Comparison of ENCODE assay signal across 11 cellular contexts in genomic region chr17:75634376-75634740, GRCh38. TPM values are rescaled to one million over a fixed set of nuclear protein-coding genes. Genes with fewer than 3 reads are reported as not detected.
DNase-seq lines count a peak whose midpoint lies in the region; ATAC-seq and TF ChIP-seq lines count a peak whose summit lies in the region.
"Had no signal": no experiment of that assay in that cellular context is flagged by ENCODE, and none has a peak within 500 bp of the region (broad histone marks: within the 10 kb centered on the region; RNA-seq: fewer than 3 reads in every experiment).

No MANE protein-coding gene starts in this region.

- no peaks in the 10 kb centered on the region for H3K9me2 ChIP-seq in MM.1S (replicated peaks; ENCODE audit: insufficient read depth, low read length)

- H3K4me2 ChIP-seq in MM.1S (ENCODE audit: low read depth, low read length), result peak overlapping the region; percentile 43; the same call in 1 of the 2 replicates

- no peak overlapping the region for H2AFZ ChIP-seq in MM.1S (ENCODE audit: low read length)

- peaks cover 13% of the 10 kb centered on the region for H3K4me1 ChIP-seq in MM.1S (ENCODE audit: low read length)
- peaks cover 6 to 14% of the 10 kb centered on the region in 2 donors for H3K4me1 ChIP-seq in lung (ENCODE audit: control insufficient read depth in 2 of 2, insufficient read depth in 2 of 2, low read length in 2 of 2)
- H3K4me1 ChIP-seq in suprapubic skin, result peaks cover 23% of the 10 kb centered on the region
- peaks cover 14% of the 10 kb centered on the region for H3K4me1 ChIP-seq in A673 (ENCODE audit: insufficient read depth, low read length, poor library complexity, severe bottlenecking)

- no peaks in the 10 kb centered on the region for H3K79me2 ChIP-seq in MM.1S (ENCODE audit: low read length)

- POLR2A ChIA-PET in A673 (lab: Charles Lee; ENCODE audit: low non-redundant PET), result no interaction called here

- CTCF ChIA-PET in A673 (lab: Charles Lee), result interaction anchor here (0.5 to 2.9 kb wide), 15 partner anchors 11 to 272 kb away, joined by 3 to 95 read pairs (median 4); partner anchors contain the start of genes RECQL5, SAP30BP and TMEM94

- H3K9me3 ChIP-seq in MM.1S (replicated peaks; ENCODE audit: insufficient read depth, low read length) (no peaks in the 10 kb centered on the region), lung (ENCODE audit: control insufficient read depth in 2 of 2, insufficient read depth in 1 of 2, low read length in 1 of 2) (no peaks in the 10 kb centered on the region), suprapubic skin (no peaks in the 10 kb centered on the region), A673 (ENCODE audit: low read depth, low read length, poor library complexity, severe bottlenecking) (no peaks in the 10 kb centered on the region)
- H3K9me3 ChIP-seq: SJSA1 had no signal

- H3K36me3 ChIP-seq in MM.1S (replicated peaks; ENCODE audit: insufficient read depth, low read length), result no peaks in the 10 kb centered on the region
- H3K36me3 ChIP-seq in lung (ENCODE audit: control insufficient read depth in 2 of 2, insufficient read depth in 2 of 2, low read length in 2 of 2), result peaks cover 0 to 10% of the 10 kb centered on the region in 2 donors
- H3K36me3 ChIP-seq in suprapubic skin, result peaks cover 11% of the 10 kb centered on the region
- no peaks in the 10 kb centered on the region for H3K36me3 ChIP-seq in A673 (ENCODE audit: insufficient read depth, low read length, poor library complexity, severe bottlenecking)

- TF ChIP-seq CTCF in MM.1S (IDR thresholded peaks at IDR 0.05; ENCODE audit: low read length), result no peak
- TF ChIP-seq CTCF in dorsolateral prefrontal cortex (IDR thresholded peaks at IDR 0.05 in 54 of 56, conservative IDR thresholded peaks at IDR 0.05 in 2 of 56; ENCODE audit: low read depth in 1 of 56, partially characterized antibody in 56 of 56), result no peak
- TF ChIP-seq CTCF in lung (IDR thresholded peaks at IDR 0.05; ENCODE audit: control extremely low read depth, extremely low read depth), result no peak
- TF ChIP-seq CTCF in suprapubic skin (IDR thresholded peaks at IDR 0.05), result no peak
- no peak for TF ChIP-seq CTCF in A673 (conservative IDR thresholded peaks at IDR 0.05; ENCODE audit: low read depth, low read length)

- no peak for ATAC-seq in lung (ENCODE audit: insufficient read depth, low FRiP score)

- H3K27me3 ChIP-seq in MM.1S (replicated peaks; ENCODE audit: insufficient read depth, low read length) (no peaks in the 10 kb centered on the region), dorsolateral prefrontal cortex (no peaks in the 10 kb centered on the region), lung (ENCODE audit: control insufficient read depth, insufficient read depth) (no peaks in the 10 kb centered on the region), suprapubic skin (no peaks in the 10 kb centered on the region), A673 (replicated peaks; ENCODE audit: insufficient read depth, low read depth, low read length, poor library complexity) (no peaks in the 10 kb centered on the region)
- H3K27me3 ChIP-seq: SJSA1 had no signal

- H3K27ac ChIP-seq in MM.1S (ENCODE audit: low read length) (peak overlapping the region; percentile 62; the same call in 1 of the 2 replicates), dorsolateral prefrontal cortex (peak overlapping the region; percentile 40 to 100 (median 98)), lung (ENCODE audit: low read depth in 1 of 2, low read length in 1 of 2) (peak overlapping the region; percentile 82 to 87), suprapubic skin (peak overlapping the region; percentile 85), A673 (ENCODE audit: low read depth, low read length, poor library complexity, severe bottlenecking) (no peak overlapping the region)
- H3K27ac ChIP-seq: SJSA1 had no signal

- H3F3A ChIP-seq in MM.1S (ENCODE audit: insufficient read depth, low read length), result no peaks in the 10 kb centered on the region

- H4K20me1 ChIP-seq in MM.1S (ENCODE audit: insufficient read depth, low read length), result no peaks in the 10 kb centered on the region

- 88 to 91% methylated on average over 9 of the region's 9 CpGs for WGBS in lung, 2 donors
- 71% methylated on average over 3 of the region's 9 CpGs for WGBS in suprapubic skin

- intact Hi-C loops in dorsolateral prefrontal cortex (cut with DNase I), result no loop called here
- intact Hi-C loops in A673 (cut with micrococcal nuclease; ENCODE audit: unreplicated experiment), result no loop called here

- DNase-seq in MM.1S (no peak), dorsolateral prefrontal cortex (no peak), lung (ENCODE audit: low spot score) (no peak), suprapubic skin (ENCODE audit: low spot score in 2 of 2) (no peak), activated T-cell treated with anti-CD3 and anti-CD28 coated beads for 4 hours (no peak), NCI-H2081 treated with DMSO at 0.1 percent for 48 hours (lab: John Stamatoyannopoulos, UW) (no peak), A673 (ENCODE audit: low spot score) (no peak), NCI-H1105 treated with DMSO at 0.1 percent for 48 hours (lab: John Stamatoyannopoulos, UW) (no peak)

- H3K4me3 ChIP-seq in MM.1S (ENCODE audit: low read length) (no peak overlapping the region), dorsolateral prefrontal cortex (peak overlapping the region; percentile 20 to 73 (median 54)), lung (no peak overlapping the region), suprapubic skin (peak overlapping the region; percentile 25), A673 (ENCODE audit: low read depth, low read length, poor library complexity, severe bottlenecking) (no peak overlapping the region)
- H3K4me3 ChIP-seq: SJSA1 had no signal

- peak overlapping the region; percentile 49; the same call in 1 of the 2 replicates for H3K9ac ChIP-seq in MM.1S (ENCODE audit: low read length)

- no TSS peak for BruUV-seq in A673 (replicated peaks; lab: Mats Ljungman, UMichigan)

- TF ChIP-seq POLR2A in suprapubic skin (IDR thresholded peaks at IDR 0.05), result no peak

- no peak for TF ChIP-seq EP300 in suprapubic skin (IDR thresholded peaks at IDR 0.05)

RNA-seq across cellular contexts. Expression of gene SMIM5, which starts 1.1 kb away (rescaled TPM):
- 10 to 100 TPM in 18 of 120 experiments, 1 to 10 TPM in 101, under 1 TPM in 1; 0.95 to 34.0 (median 5.6) TPM for total RNA-seq in dorsolateral prefrontal cortex
- 1 to 10 TPM; 5.5 to 7.5 TPM for total RNA-seq in lung
- polyA plus RNA-seq in lung, result 1 to 10 TPM; 2.2 to 2.3 TPM
- 10 to 100 TPM in 2 of 4 donors, 1 to 10 TPM in 2; 1.7 to 11.8 (median 8.6) TPM for total RNA-seq in suprapubic skin
- 0.22 TPM in 1 of 2 replicates, not detected in the other for total RNA-seq in A673 (2021)
- total RNA-seq: neural crest cell, WTC11 had no signal

RNA-seq across cellular contexts. Expression of gene RECQL5, which starts 32.6 kb away (rescaled TPM):
- total RNA-seq in dorsolateral prefrontal cortex, result 10 to 100 TPM; 31.3 to 74.3 (median 47.5) TPM
- total RNA-seq in lung, result 10 to 100 TPM; 31.2 to 32.5 TPM
- 10 to 100 TPM; 16.4 to 28.5 TPM for polyA plus RNA-seq in lung
- 100 to 1,000 TPM in 1 of 4 donors, 10 to 100 TPM in 3; 35.3 to 129 (median 63.6) TPM for total RNA-seq in suprapubic skin
- total RNA-seq in A673 (2021), result 30.6 and 39.0 TPM in 2 replicates

RNA-seq across cellular contexts. Expression of gene SAP30BP, which starts 32.8 kb away (rescaled TPM):
- total RNA-seq in dorsolateral prefrontal cortex (100 to 1,000 TPM in 23 of 120 experiments, 10 to 100 TPM in 97; 65.3 to 160 (median 88.1) TPM), lung (10 to 100 TPM; 46.5 to 82.9 TPM), suprapubic skin (100 to 1,000 TPM in 1 of 4 donors, 10 to 100 TPM in 3; 67.0 to 104 (median 86.3) TPM), A673 (2021) (98.1 and 114 TPM in 2 replicates)
- polyA plus RNA-seq in lung, result 10 to 100 TPM; 71.9 to 82.8 TPM

RNA-seq across cellular contexts. Expression of gene MYO15B, which starts 46.8 kb away (rescaled TPM):
- total RNA-seq in dorsolateral prefrontal cortex (100 to 1,000 TPM in 71 of 120 experiments, 10 to 100 TPM in 49; 51.8 to 266 (median 108) TPM), lung (100 to 1,000 TPM; 194 to 197 TPM), suprapubic skin (100 to 1,000 TPM in 1 of 4 donors, 10 to 100 TPM in 3; 28.4 to 126 (median 76.1) TPM), A673 (2021) (9.3 and 14.7 TPM in 2 replicates)
- polyA plus RNA-seq in lung, result 100 to 1,000 TPM in 1 of 2 donors, 10 to 100 TPM in 1; 84.5 to 141 TPM

Comparison
In these comparisons a context has a peak if more than half of its experiments do, and no peak if none do; other contexts are left out.
1. H3K4me3 ChIP-seq: peak in dorsolateral prefrontal cortex (59 of 59) and suprapubic skin (single experiment); none in MM.1S (single experiment), lung (single experiment) and A673 (single experiment).